In genomic region chr13:33787051-33787591, GRCh38 we compare ENCODE assay signal across 8 cellular contexts. TPM values are rescaled to one million over a fixed set of nuclear protein-coding genes. Genes with fewer than 3 reads are reported as not detected.
DNase-seq lines count a peak whose midpoint lies in the region; ATAC-seq, FAIRE-seq and TF ChIP-seq lines count a peak whose summit lies in the region.

No MANE protein-coding gene starts in this region.

- no peak for TF ChIP-seq CTCF in fibroblast of the aortic adventitia (IDR thresholded peaks at IDR 0.05; ENCODE audit: insufficient read depth, low read length)

- peak overlapping the region; percentile 20 for H3K4me3 ChIP-seq in fibroblast of the aortic adventitia (ENCODE audit: low read depth, low read length)

- no peak for FAIRE-seq in urothelium cell line (lab: Jason Lieb, UNC)

- peak; percentile 55 for ATAC-seq in GM21825 (IDR thresholded peaks at IDR 0.05; ENCODE audit: unreplicated experiment)
- no peak for ATAC-seq in GM18505 (IDR thresholded peaks at IDR 0.05; ENCODE audit: unreplicated experiment)

- TF ChIP-seq POLR2A in GM18505 (IDR thresholded peaks at IDR 0.05; ENCODE audit: borderline replicate concordance, extremely low read depth, insufficient read depth, insufficient read length): no peak

- peak; percentile 34 for DNase-seq in Daoy (ENCODE audit: low read depth)
- peak; percentile 63 for DNase-seq in RPMI7951 (ENCODE audit: low read depth)
- DNase-seq in fibroblast of the aortic adventitia (ENCODE audit: low read depth): no peak
- DNase-seq in urothelium cell line (ENCODE audit: low spot score): peak; percentile 10
- DNase-seq in T-helper 9 cell: no peak
- no peak for DNase-seq in activated gamma-delta T cell treated with Interleukin-2 at 50 U/mL for 16 hours

RNA-seq across cellular contexts. Expression of gene RFC3, which starts 30.8 kb away (rescaled TPM):
- total RNA-seq in Daoy (2014; rRNA removed; shearing (Covaris generic)): 56.9 and 75.3 TPM in 2 replicates
- 47.4 and 56.7 TPM in 2 replicates for total RNA-seq in RPMI7951 (2014; rRNA removed; shearing (Covaris generic))
- total RNA-seq in fibroblast of the aortic adventitia (ENCODE audit: low replicate concordance): 10.2 and 38.9 TPM in 2 replicates

Comparison
In these comparisons a context has a peak if more than half of its experiments do, and no peak if none do; other contexts are left out.
1. DNase-seq: peak in Daoy (single experiment), RPMI7951 (single experiment) and urothelium cell line (single experiment); none in fibroblast of the aortic adventitia (single experiment), T-helper 9 cell (single experiment) and activated gamma-delta T cell treated with Interleukin-2 at 50 U/mL for 16 hours (single experiment).